8 cellular contexts compared by ENCODE assay signal in the genomic region with DNA sequence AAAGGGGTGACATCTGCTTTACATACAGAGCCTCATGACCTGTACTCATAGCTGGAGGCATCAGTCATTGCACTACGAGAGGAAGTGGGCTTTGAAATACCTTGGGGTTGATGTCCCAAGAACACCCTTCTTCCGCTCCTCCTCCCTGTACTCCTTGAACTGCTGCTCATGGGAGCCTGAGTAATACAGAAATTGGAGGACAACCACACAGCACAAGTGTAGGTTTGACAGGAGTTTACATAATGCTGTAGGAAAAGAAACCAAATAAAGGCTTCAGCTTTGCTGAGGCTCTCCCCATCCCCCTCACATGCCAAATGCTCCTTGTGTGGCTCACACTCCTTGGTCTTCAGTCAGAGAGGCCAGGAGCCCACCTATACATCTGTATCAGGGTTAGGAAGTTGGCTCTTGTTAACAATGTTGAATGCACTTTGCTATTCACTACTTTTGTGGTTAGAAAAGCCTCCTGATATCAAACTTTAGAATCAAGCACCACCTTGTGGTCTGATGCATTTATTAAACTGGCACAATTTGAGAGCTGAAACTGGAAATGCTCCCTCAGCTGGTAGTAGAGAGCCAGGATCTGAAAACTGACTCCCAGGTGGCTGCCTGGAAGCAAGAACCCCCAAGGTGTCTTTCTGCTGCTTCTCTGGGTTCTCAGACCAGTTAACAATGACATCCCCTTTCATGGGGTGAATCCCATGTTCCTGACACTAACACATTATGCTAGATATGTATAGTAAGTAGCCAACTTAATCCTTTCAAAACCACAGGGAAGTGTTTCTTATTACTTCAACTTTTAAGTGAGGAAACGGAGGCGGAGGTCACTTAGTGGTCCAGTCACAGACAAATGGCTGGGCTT. TPM values are rescaled to one million over a fixed set of nuclear protein-coding genes. Genes with fewer than 3 reads are reported as not detected.
A peak's percentile ranks its signal among the peaks of the same experiment; 100 is the strongest.
DNase-seq lines count a peak whose midpoint lies in the region; ATAC-seq and TF ChIP-seq lines count a peak whose summit lies in the region.

No MANE protein-coding gene starts in this region.

- no peaks in the 10 kb centered on the region for H4K20me1 ChIP-seq in H9 (ENCODE audit: control insufficient read depth, insufficient read depth, insufficient read length)

- H3K27ac Mint-ChIP-seq in H9: no peak overlapping the region
- no peak overlapping the region for H3K27ac Mint-ChIP-seq in effector memory CD8-positive, alpha-beta T cell

- no peak overlapping the region for H2AFZ ChIP-seq in H9 (ENCODE audit: low read length)

- H2BK120ac ChIP-seq in H9 (ENCODE audit: low read depth, low read length, poor library complexity, severe bottlenecking): no peak overlapping the region
- H2BK120ac ChIP-seq in mesendoderm (ENCODE audit: low read depth, low read length): no peak overlapping the region

- peak; percentile 72 to 78 for ATAC-seq in activated CD4-positive, CD25-positive, alpha-beta regulatory T cell treated with anti-CD3 and anti-CD28 coated beads, Interleukin-2, amount 50 U/mL, for 24 hours
- peak; percentile 62 for ATAC-seq in effector memory CD8-positive, alpha-beta T cell (replicated peaks)

- no peak overlapping the region for H3K23ac ChIP-seq in H9 (ENCODE audit: insufficient read length, low read depth, low read length)
- H3K23ac ChIP-seq in mesendoderm (ENCODE audit: low read length): no peak overlapping the region

- no peak overlapping the region for H3K14ac ChIP-seq in H9 (ENCODE audit: insufficient read depth, low read length)

- H3K9me3 Mint-ChIP-seq in H9: no peaks in the 10 kb centered on the region
- H3K9me3 Mint-ChIP-seq in effector memory CD8-positive, alpha-beta T cell: no peaks in the 10 kb centered on the region

- H2BK15ac ChIP-seq in H9 (ENCODE audit: low read depth, low read length) (no peak overlapping the region), mesendoderm (replicated peaks; ENCODE audit: low read depth) (no peak overlapping the region)

- DNase-seq in D341Med (ENCODE audit: low spot score) (peak; percentile 61), H9 (peak; percentile 39), NCI-H2196 (lab: John Stamatoyannopoulos, UW; ENCODE audit: unreplicated experiment) (peak; percentile 50), mesendoderm (peak; percentile 77), superior temporal gyrus (ENCODE audit: extremely low spot score) (peak; percentile 97)
- peak; percentile 12 to 43 (median 14) for DNase-seq in effector memory CD8-positive, alpha-beta T cell
- DNase-seq in NK-92 treated with Interleukin-12 subunit alpha and Interleukin-12 subunit beta, amount 100 ng/mL, for 24 hours (lab: John Stamatoyannopoulos, UW): no peak

- H3K4me2 ChIP-seq in H9 (ENCODE audit: insufficient read depth, insufficient read length, low read length) (no peak overlapping the region), mesendoderm (ENCODE audit: low read length) (no peak overlapping the region)

- H3K18ac ChIP-seq in H9 (ENCODE audit: insufficient read length, low read depth, low read length) (no peak overlapping the region), mesendoderm (ENCODE audit: low read length) (no peak overlapping the region)

- H3T11ph ChIP-seq in H9 (ENCODE audit: low read length): no peak overlapping the region

- H3K56ac ChIP-seq in H9 (ENCODE audit: insufficient read length, low read depth, low read length) (no peak overlapping the region), mesendoderm (ENCODE audit: low read length) (peak overlapping the region; percentile 47)

- no peak overlapping the region for H2BK20ac ChIP-seq in H9 (ENCODE audit: low read depth, low read length, poor library complexity, severe bottlenecking)

- H4K5ac ChIP-seq in H9 (ENCODE audit: insufficient read length, low read depth, low read length) (no peak overlapping the region), mesendoderm (ENCODE audit: low read length) (no peak overlapping the region)

- no peak overlapping the region for H3K4me3 Mint-ChIP-seq in H9
- peak overlapping the region in 1 of 2 donors; percentile 1 for H3K4me3 Mint-ChIP-seq in effector memory CD8-positive, alpha-beta T cell

- H3K36me3 ChIP-seq in mesendoderm (ENCODE audit: control insufficient read depth, insufficient read depth, low read length): no peaks in the 10 kb centered on the region

- no peak overlapping the region for H2BK12ac ChIP-seq in H9 (ENCODE audit: insufficient read length, low read depth, low read length)

- H3K79me2 ChIP-seq in H9 (ENCODE audit: insufficient read depth, low read length): no peaks in the 10 kb centered on the region
- no peaks in the 10 kb centered on the region for H3K79me2 ChIP-seq in mesendoderm (ENCODE audit: control insufficient read depth, insufficient read depth, low read length)

- no peaks in the 10 kb centered on the region for H3K23me2 ChIP-seq in H9 (ENCODE audit: insufficient read length, low read depth, low read length, poor library complexity, severe bottlenecking)

- no peak overlapping the region for H2BK5ac ChIP-seq in H9 (ENCODE audit: insufficient read length, low read length)
- no peak overlapping the region for H2BK5ac ChIP-seq in mesendoderm (ENCODE audit: low read length)

- H3K27me3 Mint-ChIP-seq in H9 (ENCODE audit: low read depth): no peaks in the 10 kb centered on the region
- peaks cover 0 to under 1% of the 10 kb centered on the region in 2 donors for H3K27me3 Mint-ChIP-seq in effector memory CD8-positive, alpha-beta T cell

- no peaks in the 10 kb centered on the region for H3K4me1 ChIP-seq in H9 (ENCODE audit: insufficient read depth, low read length)
- H3K4me1 ChIP-seq in mesendoderm (ENCODE audit: control insufficient read depth, low read depth, low read length): peaks cover 2% of the 10 kb centered on the region

- no peaks in the 10 kb centered on the region for H3K9me3 ChIP-seq in H9 (ENCODE audit: control insufficient read depth, low read depth, low read length)

- no peak overlapping the region for H3K4ac ChIP-seq in H9 (ENCODE audit: low read depth, low read length)
- H3K4ac ChIP-seq in mesendoderm (ENCODE audit: low read depth, low read length): no peak overlapping the region

- peak; percentile 67 for TF ChIP-seq CTCF in H9 (conservative IDR thresholded peaks at IDR 0.05)

- H3K36me3 Mint-ChIP-seq in H9 (ENCODE audit: insufficient read depth in 1 of 3, low read depth in 3 of 3): no peaks in the 10 kb centered on the region
- no peaks in the 10 kb centered on the region for H3K36me3 Mint-ChIP-seq in effector memory CD8-positive, alpha-beta T cell (ENCODE audit: insufficient read depth)

- no peaks in the 10 kb centered on the region for H3K79me1 ChIP-seq in H9 (ENCODE audit: insufficient read depth, low read depth, low read length, poor library complexity, severe bottlenecking)
- H3K79me1 ChIP-seq in mesendoderm (ENCODE audit: low read length): no peaks in the 10 kb centered on the region

- H3K27me3 ChIP-seq in H9 (ENCODE audit: insufficient read depth, low read length): no peaks in the 10 kb centered on the region
- no peaks in the 10 kb centered on the region for H3K27me3 ChIP-seq in mesendoderm (ENCODE audit: insufficient read depth, low read length, poor library complexity)

- H4K91ac ChIP-seq in H9 (ENCODE audit: insufficient read length, low read depth, low read length): no peak overlapping the region

- no peak overlapping the region for H3K9ac ChIP-seq in H9 (ENCODE audit: extremely low read depth, insufficient read length, low read length)
- no peak overlapping the region for H3K9ac ChIP-seq in mesendoderm (ENCODE audit: low read length)

- H4K8ac ChIP-seq in H9 (replicated peaks; ENCODE audit: insufficient read length, low read depth, low read length) (no peak overlapping the region), mesendoderm (ENCODE audit: low read depth, low read length) (no peak overlapping the region)

- H3K27ac ChIP-seq in H9 (ENCODE audit: insufficient read length, low read depth, low read length) (no peak overlapping the region), mesendoderm (ENCODE audit: low read depth, low read length) (no peak overlapping the region)

- peaks cover 12 to 16% of the 10 kb centered on the region in 2 experiments for H3K4me1 Mint-ChIP-seq in H9
- peaks cover 11 to 22% of the 10 kb centered on the region in 2 donors for H3K4me1 Mint-ChIP-seq in effector memory CD8-positive, alpha-beta T cell (ENCODE audit: low read depth in 2 of 2)

- no peak overlapping the region for H3K4me3 ChIP-seq in mesendoderm (ENCODE audit: low read length)

- no CpG with 5 or more reads among the region's 4 CpGs for WGBS in H9 (ENCODE audit: extremely low coverage, insufficient read length, low lambda C conversion rate)
- no CpG with 5 or more reads among the region's 4 CpGs for WGBS in mesendoderm (ENCODE audit: extremely low coverage, insufficient coverage, low lambda C conversion rate)

- H2AK5ac ChIP-seq in H9 (ENCODE audit: insufficient read length, low read length): no peak overlapping the region
- H2AK5ac ChIP-seq in mesendoderm (ENCODE audit: low read length): peak overlapping the region; percentile 7

RNA-seq across cellular contexts. Expression of gene EDN1, which starts 56.2 kb away (rescaled TPM):
- total RNA-seq in H9 (2021): 2.1 and 2.6 TPM in 2 replicates
- polyA plus RNA-seq in mesendoderm (2013, experiment 1 of 2): 1.9 TPM
- polyA plus RNA-seq in mesendoderm (2013, experiment 2 of 2): 2.0 TPM
